Comparison of ENCODE assay signal across 13 cellular contexts in genomic region chr4:47213971-47214370, GRCh38.
DNase-seq lines count a peak whose midpoint lies in the region; ATAC-seq, FAIRE-seq and TF ChIP-seq lines count a peak whose summit lies in the region.
"Had no signal": no experiment of that assay in that cellular context is flagged by ENCODE, and none has a peak within 500 bp of the region (broad histone marks: within the 10 kb centered on the region; RNA-seq: fewer than 3 reads in every experiment).

No MANE protein-coding gene starts in this region.

- H2AFZ ChIP-seq in mammary epithelial cell (ENCODE audit: low read depth, low read length) = peak overlapping the region; percentile 66

- TF ChIP-seq CTCF in AG04449 (IDR thresholded peaks at IDR 0.05; ENCODE audit: insufficient read depth, low read length, missing control alignments) (no peak), mammary epithelial cell (conservative IDR thresholded peaks at IDR 0.05 in 1 of 2, IDR thresholded peaks at IDR 0.05 in 1 of 2; ENCODE audit: extremely low read depth in 1 of 2, insufficient read depth in 1 of 2, low read depth in 1 of 2, low read length in 2 of 2) (no peak)

- in situ Hi-C loops in mammary epithelial cell (cut with MboI; ENCODE audit: low sequenced_read_pairs in 2 of 2) = no loop called here

- peak overlapping the region; percentile 12 for H3K4me2 ChIP-seq in mammary epithelial cell (ENCODE audit: insufficient read depth, low read depth, low read length)
- H3K4me2 ChIP-seq: KMS-11 had no signal

- peak overlapping the region; percentile 68 for H3K27ac ChIP-seq in mammary epithelial cell (ENCODE audit: insufficient read depth, low read depth, low read length)
- H3K27ac ChIP-seq: KMS-11, psoas muscle had no signal

- H3K27me3 ChIP-seq in mammary epithelial cell (ENCODE audit: insufficient read depth, low read length) = no peaks in the 10 kb centered on the region

- H3K9me3 ChIP-seq in mammary epithelial cell (replicated peaks; ENCODE audit: insufficient read depth, low read length) = no peaks in the 10 kb centered on the region
- H3K9me3 ChIP-seq: psoas muscle had no signal

- H3K4me1 ChIP-seq in mammary epithelial cell (ENCODE audit: insufficient read depth, low read length) = peaks cover 19% of the 10 kb centered on the region
- H3K4me1 ChIP-seq: psoas muscle had no signal

- BruUV-seq in mammary epithelial cell (replicated peaks; lab: Mats Ljungman, UMichigan) = no TSS peak

- DNase-seq in AG04449 (ENCODE audit: low read depth, low spot score) (peak; percentile 77), HTR-8/SVneo (ENCODE audit: insufficient read length, low spot score) (peak; percentile 36), mammary epithelial cell (peak; percentile 94), kidney tubule cell (ENCODE audit: low spot score) (peak; percentile 94), NCI-H2107 treated with DMSO at 0.1 percent for 48 hours (lab: John Stamatoyannopoulos, UW; ENCODE audit: unreplicated experiment) (no peak), NCI-H2029 treated with DMSO at 0.1 percent for 48 hours (lab: John Stamatoyannopoulos, UW) (no peak), NCI-H524 (lab: John Stamatoyannopoulos, UW) (no peak)
- DNase-seq: activated T-cell treated with anti-CD3 and anti-CD28 coated beads, Interleukin-2, amount 50 U/mL, for 4 hours; kidney; NCI-H69; psoas muscle had no signal

- peak; percentile 46 for FAIRE-seq in HTR-8/SVneo (lab: Jason Lieb, UNC)
- FAIRE-seq: kidney had no signal

- H3K9ac ChIP-seq in mammary epithelial cell (ENCODE audit: insufficient read depth, low read length) = no peak overlapping the region
- H3K9ac ChIP-seq: KMS-11 had no signal

- POLR2A ChIA-PET in AG04449 (lab: Yijun Ruan, JAX) = interaction anchor here (1.2 kb wide), 1 partner anchor 25 kb away, joined by 6 read pairs; no protein-coding TSS in a partner anchor

- ATAC-seq in GM21447 (IDR thresholded peaks at IDR 0.05; ENCODE audit: unreplicated experiment) = no peak
- ATAC-seq: activated T-cell treated with anti-CD3 and anti-CD28 coated beads, Interleukin-2, amount 50 U/mL, for 4 hours; psoas muscle had no signal

- dilution Hi-C loops in mammary epithelial cell (cut with HindIII; ENCODE audit: low sequenced_read_pairs) = no loop called here

- H4K20me1 ChIP-seq in mammary epithelial cell (ENCODE audit: insufficient read depth, low read length) = no peaks in the 10 kb centered on the region

- CTCF ChIA-PET in AG04449 (lab: Yijun Ruan, JAX) (interaction anchor here (0.6 to 0.8 kb wide), 2 partner anchors 170 to 273 kb away, joined by 3 to 5 read pairs; no protein-coding TSS in a partner anchor), mammary epithelial cell (lab: Charles Lee; ENCODE audit: low non-redundant PET) (no interaction called here)

- intact Hi-C loops in mammary epithelial cell (cut with micrococcal nuclease) = no loop called here

- H3K4me3 ChIP-seq in AG04449 (ENCODE audit: low read depth, low read length) (no peak overlapping the region), mammary epithelial cell (replicated peaks in 1 of 3; ENCODE audit: insufficient read depth in 1 of 3, low read depth in 2 of 3, low read length in 3 of 3) (no peak overlapping the region)
- H3K4me3 ChIP-seq: psoas muscle had no signal

- no peaks in the 10 kb centered on the region for H3K36me3 ChIP-seq in mammary epithelial cell (ENCODE audit: insufficient read depth, low read length)

- H3K79me2 ChIP-seq in mammary epithelial cell (ENCODE audit: insufficient read depth, low read length) = no peaks in the 10 kb centered on the region

- WGBS in mammary epithelial cell (ENCODE audit: low coverage, missing lambda C conversion rate) = 0% methylated on average over 3 of the region's 3 CpGs

Comparison
In these comparisons a context has a peak if more than half of its experiments do, and no peak if none do; other contexts are left out.
1. DNase-seq: peak in AG04449 (single experiment), HTR-8/SVneo (single experiment), mammary epithelial cell (single experiment) and kidney tubule cell (single experiment); none in NCI-H2107 treated with DMSO at 0.1 percent for 48 hours (single experiment), NCI-H2029 treated with DMSO at 0.1 percent for 48 hours (single experiment) and NCI-H524 (0 of 2).